20 cellular contexts compared by ENCODE assay signal in the genomic region with DNA sequence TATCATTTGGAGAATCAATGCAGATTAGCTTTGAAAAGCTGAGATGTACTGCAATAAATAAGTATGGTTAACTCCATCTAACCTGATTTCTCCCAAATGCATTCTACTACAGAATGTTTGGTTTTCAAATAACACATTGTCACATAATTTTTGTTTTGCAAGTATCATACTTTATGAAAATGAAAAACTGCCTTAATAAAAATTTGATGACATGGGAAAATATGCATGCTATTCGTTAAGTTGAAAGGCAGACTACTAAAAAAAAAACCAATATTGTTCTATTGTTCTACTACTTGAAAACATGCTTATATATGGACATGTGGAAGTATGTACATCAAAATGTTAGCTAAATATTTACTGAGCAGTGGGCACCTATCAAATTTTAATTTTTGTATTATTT.
DNase-seq lines count a peak whose midpoint lies in the region; ATAC-seq, FAIRE-seq and TF ChIP-seq lines count a peak whose summit lies in the region.
"Had no signal": no experiment of that assay in that cellular context is flagged by ENCODE, and none has a peak within 500 bp of the region (broad histone marks: within the 10 kb centered on the region; RNA-seq: fewer than 3 reads in every experiment).

No MANE protein-coding gene starts in this region.

- no peak overlapping the region for H3K9ac ChIP-seq in K562 (ENCODE audit: insufficient read depth in 1 of 2, low read depth in 2 of 2, low read length in 2 of 2)
- H3K9ac ChIP-seq: BLaER1 treated with 17β-estradiol and CSF1 and Interleukin-3, amounts not matched to agents 10 nM and 100 nM had no signal

- H3K4me2 ChIP-seq in A549 = no peak overlapping the region
- H3K4me2 ChIP-seq in K562 (ENCODE audit: insufficient read depth, low read length) = no peak overlapping the region
- H3K4me2 ChIP-seq: BLaER1 treated with 17β-estradiol and CSF1 and Interleukin-3, amounts not matched to agents 10 nM and 100 nM had no signal

- H3K27me3 ChIP-seq in K562 (ENCODE audit: control insufficient read depth in 2 of 2, insufficient read depth in 2 of 2, low read length in 2 of 2) = no peaks in the 10 kb centered on the region
- H3K27me3 ChIP-seq: BLaER1 treated with 17β-estradiol and CSF1 and Interleukin-3, amounts not matched to agents 10 nM and 100 nM had no signal

- H4K20me1 ChIP-seq in K562 (replicated peaks; ENCODE audit: control insufficient read depth, insufficient read depth, low read length) = no peaks in the 10 kb centered on the region
- H4K20me1 ChIP-seq: BLaER1 treated with 17β-estradiol and CSF1 and Interleukin-3, amounts not matched to agents 10 nM and 100 nM had no signal

- H3K9me1 ChIP-seq in K562 (ENCODE audit: control insufficient read depth, insufficient read depth, low read length) = no peaks in the 10 kb centered on the region

- no peaks in the 10 kb centered on the region for H3K9me3 Mint-ChIP-seq in MCF 10A (ENCODE audit: unreplicated experiment)
- H3K9me3 Mint-ChIP-seq: CD4-positive, alpha-beta T cell had no signal

- no peak overlapping the region for H3K27ac Mint-ChIP-seq in MCF 10A (ENCODE audit: low read depth, unreplicated experiment)
- H3K27ac Mint-ChIP-seq: B cell; CD4-positive, alpha-beta T cell; CD8-positive, alpha-beta T cell had no signal

- TF ChIP-seq RAD21 in A549 (conservative IDR thresholded peaks at IDR 0.05 in 1 of 2, IDR thresholded peaks at IDR 0.05 in 1 of 2) (no peak), K562 (CRISPR knock-in tag; conservative IDR thresholded peaks at IDR 0.05 in 1 of 2, IDR thresholded peaks at IDR 0.05 in 1 of 2) (no peak)

- no peak for TF ChIP-seq POLR2A in A549 (IDR thresholded peaks at IDR 0.05; ENCODE audit: low read length)
- no peak for TF ChIP-seq POLR2A in GM12892 (IDR thresholded peaks at IDR 0.05; ENCODE audit: low read depth, low read length)
- TF ChIP-seq POLR2A in K562 (conservative IDR thresholded peaks at IDR 0.05) = no peak

- intact Hi-C loops in K562 (cut with micrococcal nuclease) (no loop called here), MCF 10A (cut with micrococcal nuclease) (no loop called here)

- FAIRE-seq in A549 (lab: Jason Lieb, UNC) (no peak), GM12892 (lab: Jason Lieb, UNC) (peak; percentile 24), K562 (lab: Jason Lieb, UNC) (no peak)
- FAIRE-seq: D721Med, G401.6, GM12891, GM18507 had no signal

- CTCF ChIA-PET in A549 (lab: Yijun Ruan, JAX) (no interaction called here), K562 (lab: Yijun Ruan, JAX; ENCODE audit: low intra/inter-chr PET ratio) (no interaction called here), MCF 10A (lab: Yijun Ruan, JAX) (no interaction called here)

- POLR2A ChIA-PET in A549 (lab: Yijun Ruan, JAX) (no interaction called here), K562 (lab: Yijun Ruan, JAX) (no interaction called here), MCF 10A (lab: Yijun Ruan, JAX) (interaction anchor here (0.7 kb wide), 1 partner anchor 20 kb away, joined by 6 read pairs; no protein-coding TSS in a partner anchor)

- H3K27me3 Mint-ChIP-seq in MCF 10A (ENCODE audit: insufficient read depth, unreplicated experiment) = no peaks in the 10 kb centered on the region
- H3K27me3 Mint-ChIP-seq: B cell; CD4-positive, alpha-beta T cell had no signal

- H3K79me2 ChIP-seq in K562 (ENCODE audit: control insufficient read depth, insufficient read depth, low read length) = no peaks in the 10 kb centered on the region

- H3K4me1 Mint-ChIP-seq in MCF 10A (ENCODE audit: insufficient read depth, unreplicated experiment) = no peaks in the 10 kb centered on the region
- H3K4me1 Mint-ChIP-seq: B cell had no signal

- BruUV-seq in K562 (replicated peaks; lab: Mats Ljungman, UMichigan) = no TSS peak
- no TSS peak for BruUV-seq in MCF 10A (replicated peaks; lab: Mats Ljungman, UMichigan)

- in situ Hi-C loops in K562 (cut with MboI) = no loop called here

- H3K36me3 ChIP-seq in K562 (ENCODE audit: control insufficient read depth, insufficient read depth, low read length) = no peaks in the 10 kb centered on the region
- H3K36me3 ChIP-seq: BLaER1 treated with 17β-estradiol and CSF1 and Interleukin-3, amounts not matched to agents 10 nM and 100 nM had no signal

- H3K9me3 ChIP-seq in A549 (no peaks in the 10 kb centered on the region), K562 (replicated peaks; ENCODE audit: control insufficient read depth, insufficient read depth, low read depth, low read length) (no peaks in the 10 kb centered on the region)
- H3K9me3 ChIP-seq: BLaER1 treated with 17β-estradiol and CSF1 and Interleukin-3, amounts not matched to agents 10 nM and 100 nM; Caco-2 had no signal

- H3K4me3 ChIP-seq in A549 (no peak overlapping the region), K562 (no peak overlapping the region)
- H3K4me3 ChIP-seq: BLaER1 treated with 17β-estradiol and CSF1 and Interleukin-3, amounts not matched to agents 10 nM and 100 nM had no signal

- no peak overlapping the region for H2AFZ ChIP-seq in K562 (ENCODE audit: low read depth, low read length)

- no peak overlapping the region for H3K4me3 Mint-ChIP-seq in MCF 10A (ENCODE audit: unreplicated experiment)
- H3K4me3 Mint-ChIP-seq: B cell; CD4-positive, alpha-beta T cell; CD8-positive, alpha-beta T cell had no signal

- no peaks in the 10 kb centered on the region for H3K36me3 Mint-ChIP-seq in MCF 10A (ENCODE audit: insufficient read depth, unreplicated experiment)
- H3K36me3 Mint-ChIP-seq: CD8-positive, alpha-beta T cell had no signal

- H3K4me1 ChIP-seq in A549 (no peaks in the 10 kb centered on the region), K562 (replicated peaks in 1 of 2; ENCODE audit: control insufficient read depth in 2 of 2, insufficient read depth in 2 of 2, low read length in 2 of 2) (no peaks in the 10 kb centered on the region)
- H3K4me1 ChIP-seq: BLaER1 treated with 17β-estradiol and CSF1 and Interleukin-3, amounts not matched to agents 10 nM and 100 nM; Caco-2 had no signal

- ATAC-seq in A549 (no peak), K562 (no peak)
- ATAC-seq: CD8-positive, alpha-beta T cell had no signal

- DNase-seq in A549 (ENCODE audit: low read depth in 1 of 2, low spot score in 1 of 2) = no peak
- DNase-seq in GM12892 (ENCODE audit: insufficient read length) = no peak
- DNase-seq in K562 (ENCODE audit: extremely low read depth in 1 of 4, low spot score in 3 of 4) = no peak
- no peak for DNase-seq in caudate nucleus (lab: John Stamatoyannopoulos, UW)
- DNase-seq in MCF 10A (ENCODE audit: unreplicated experiment) = no peak
- DNase-seq: 8988T; AML-193; Caco-2; Calu3; CD4-positive, alpha-beta T cell; CD8-positive, alpha-beta T cell; DMS79 treated with DMSO at 0.1 percent for 48 hours; GF-D8 had no signal

- 2% methylated on average over 1 of the region's 1 CpG for WGBS in A549 (ENCODE audit: missing lambda C conversion rate)
- 0% methylated on average over 1 of the region's 1 CpG for WGBS in K562 (ENCODE audit: insufficient coverage, low coverage, missing lambda C conversion rate)

- H3K27ac ChIP-seq in A549 = no peak overlapping the region
- no peak overlapping the region for H3K27ac ChIP-seq in K562 (ENCODE audit: extremely low read depth, low read depth, low read length)
- no peak overlapping the region for H3K27ac ChIP-seq in caudate nucleus (ENCODE audit: low read depth, low read length)
- H3K27ac ChIP-seq: BLaER1 treated with 17β-estradiol and CSF1 and Interleukin-3, amounts not matched to agents 10 nM and 100 nM; C4-2B had no signal

- no peak for TF ChIP-seq CTCF in A549 (IDR thresholded peaks at IDR 0.05)
- TF ChIP-seq CTCF in K562 (IDR thresholded peaks at IDR 0.05 in 2 of 3, conservative IDR thresholded peaks at IDR 0.05 in 1 of 3; ENCODE audit: insufficient read depth in 2 of 3, low read depth in 1 of 3, low read length in 3 of 3) = no peak
- no peak for TF ChIP-seq CTCF in MCF 10A (IDR thresholded peaks at IDR 0.05; ENCODE audit: unreplicated experiment)

- no peak for TF ChIP-seq EP300 in A549 (IDR thresholded peaks at IDR 0.05)
- TF ChIP-seq EP300 in K562 (IDR thresholded peaks at IDR 0.05; ENCODE audit: low read length) = no peak

TF ChIP-seq in A549, 52 proteins besides CTCF, POLR2A, EP300 and RAD21:
- peak; percentile 31 for TF ChIP-seq MAFK (IDR thresholded peaks at IDR 0.05; ENCODE audit: partially characterized antibody)
- TF ChIP-seq, protein P1, sequence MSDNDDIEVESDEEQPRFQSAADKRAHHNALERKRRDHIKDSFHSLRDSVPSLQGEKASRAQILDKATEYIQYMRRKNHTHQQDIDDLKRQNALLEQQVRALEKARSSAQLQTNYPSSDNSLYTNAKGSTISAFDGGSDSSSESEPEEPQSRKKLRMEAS (IDR thresholded peaks at IDR 0.05) = no peak
TF ChIP-seq in A549: peak in this region for 1.

TF ChIP-seq in K562, 482 proteins besides CTCF, POLR2A, EP300 and RAD21:
- TF ChIP-seq ZNF316 (IDR thresholded peaks at IDR 0.05) = peak; percentile 17; the same call in 1 of the 2 replicates
- no peak for TF ChIP-seq HDAC2 (IDR thresholded peaks at IDR 0.05)
- TF ChIP-seq E2F3 (CRISPR knock-in tag; IDR thresholded peaks at IDR 0.05) = no peak
